Comparison of ENCODE assay signal across 18 cellular contexts in genomic region chr5:107472620-107473064, GRCh38.
A peak's percentile ranks its signal among the peaks of the same experiment; 100 is the strongest.
DNase-seq lines count a peak whose midpoint lies in the region; ATAC-seq, FAIRE-seq and TF ChIP-seq lines count a peak whose summit lies in the region.
"Had no signal": no experiment of that assay in that cellular context is flagged by ENCODE, and none has a peak within 500 bp of the region (broad histone marks: within the 10 kb centered on the region; RNA-seq: fewer than 3 reads in every experiment).

No MANE protein-coding gene starts in this region.

- DNase-seq in A549 (ENCODE audit: low read depth in 1 of 2, low spot score in 1 of 2) (no peak), GM23338 (ENCODE audit: low spot score) (peak; percentile 78), NCI-H748 treated with DMSO at 0.1 percent for 48 hours (lab: John Stamatoyannopoulos, UW) (peak; percentile 28), NCI-H774 (lab: John Stamatoyannopoulos, UW) (no peak), NCI-H1930 (lab: John Stamatoyannopoulos, UW) (no peak), epidermal melanocyte (ENCODE audit: insufficient read length, low spot score) (no peak), KBM-7 (no peak)
- DNase-seq: activated CD4-positive, alpha-beta T cell treated with anti-CD3 and anti-CD28 coated beads, Interleukin-2, amount 10 ng/mL, durations not matched to agents 24 days and 14 days; HFFc6; hippocampal formation; naive thymus-derived CD8-positive, alpha-beta T cell; NCI-H1048; SHP77 treated with DMSO at 0.1 percent for 48 hours; stimulated activated naive CD8-positive, alpha-beta T cell treated with anti-CD3 and anti-CD28 coated beads, Interleukin-15, amount 100 ng/mL, for 72 hours had no signal

- H2AFZ ChIP-seq in GM23338, result no peak overlapping the region

- no peak overlapping the region for H3K9ac ChIP-seq in iPS-15b (ENCODE audit: low read depth, low read length)

- 6% methylated on average over 2 of the region's 2 CpGs for WGBS in A549 (ENCODE audit: missing lambda C conversion rate)

- no peak for TF ChIP-seq RAD21 in A549 (conservative IDR thresholded peaks at IDR 0.05 in 1 of 2, IDR thresholded peaks at IDR 0.05 in 1 of 2)

- no peaks in the 10 kb centered on the region for H3K36me3 ChIP-seq in GM23338 (ENCODE audit: insufficient read depth)
- no peaks in the 10 kb centered on the region for H3K36me3 ChIP-seq in iPS-15b (ENCODE audit: control insufficient read depth, insufficient read depth, low read length)

- H3K27ac ChIP-seq in A549, result peak overlapping the region; percentile 66 to 69
- peak overlapping the region; percentile 34 for H3K27ac ChIP-seq in GM23338 (ENCODE audit: low read depth)

- in situ Hi-C loops in KBM-7 (cut with MboI; ENCODE audit: low pct_unique_long_range_greater_than_20kb, low sequenced_read_pairs), result no loop called here

- POLR2A ChIA-PET in A549 (lab: Yijun Ruan, JAX), result no interaction called here

- peak overlapping the region; percentile 13; the same call in 1 of the 2 replicates for H3K27ac Mint-ChIP-seq in GM23338
- H3K27ac Mint-ChIP-seq: activated CD4-positive, alpha-beta T cell treated with anti-CD3 and anti-CD28 coated beads, Interleukin-2, amount 10 ng/mL, durations not matched to agents 24 days and 14 days; activated naive CD8-positive, alpha-beta T cell; HFFc6; IgD-negative memory B cell; stimulated activated naive CD8-positive, alpha-beta T cell treated with anti-CD3 and anti-CD28 coated beads, Interleukin-15, amount 100 ng/mL, for 72 hours had no signal

- TF ChIP-seq CTCF in A549 (IDR thresholded peaks at IDR 0.05) (no peak), GM23338 (conservative IDR thresholded peaks at IDR 0.05; ENCODE audit: low read depth in 2 of 2) (no peak)

- peaks cover 3% of the 10 kb centered on the region for H3K27me3 Mint-ChIP-seq in GM23338 (ENCODE audit: insufficient read depth, low read depth, poor library complexity)
- H3K27me3 Mint-ChIP-seq: IgD-negative memory B cell had no signal

- no peaks in the 10 kb centered on the region for H3K36me3 Mint-ChIP-seq in GM23338 (ENCODE audit: low read depth)
- H3K36me3 Mint-ChIP-seq: activated naive CD8-positive, alpha-beta T cell; IgD-negative memory B cell; naive thymus-derived CD8-positive, alpha-beta T cell had no signal

- peak overlapping the region; percentile 39 for H3K4me3 Mint-ChIP-seq in GM23338
- H3K4me3 Mint-ChIP-seq: activated CD4-positive, alpha-beta T cell treated with anti-CD3 and anti-CD28 coated beads, Interleukin-2, amount 10 ng/mL, durations not matched to agents 24 days and 14 days; activated naive CD8-positive, alpha-beta T cell; HFFc6; IgD-negative memory B cell; naive thymus-derived CD8-positive, alpha-beta T cell; stimulated activated naive CD8-positive, alpha-beta T cell treated with anti-CD3 and anti-CD28 coated beads, Interleukin-15, amount 100 ng/mL, for 72 hours had no signal

- TF ChIP-seq POLR2A in A549 (IDR thresholded peaks at IDR 0.05; ENCODE audit: low read length), result no peak

- H3K27me3 ChIP-seq in GM23338 (ENCODE audit: insufficient read depth) (no peaks in the 10 kb centered on the region), iPS-15b (ENCODE audit: control insufficient read depth, insufficient read depth, low read length) (no peaks in the 10 kb centered on the region)

- H3K9me3 ChIP-seq in A549 (no peaks in the 10 kb centered on the region), iPS-15b (ENCODE audit: control insufficient read depth, insufficient read depth, low read length) (no peaks in the 10 kb centered on the region)

- H4K20me1 ChIP-seq in GM23338 (replicated peaks; ENCODE audit: insufficient read depth), result no peaks in the 10 kb centered on the region

- H3K9me3 Mint-ChIP-seq in GM23338, result no peaks in the 10 kb centered on the region
- H3K9me3 Mint-ChIP-seq: activated CD4-positive, alpha-beta T cell treated with anti-CD3 and anti-CD28 coated beads, Interleukin-2, amount 10 ng/mL, durations not matched to agents 24 days and 14 days; IgD-negative memory B cell; naive thymus-derived CD8-positive, alpha-beta T cell; stimulated activated naive CD8-positive, alpha-beta T cell treated with anti-CD3 and anti-CD28 coated beads, Interleukin-15, amount 100 ng/mL, for 72 hours had no signal

- no peaks in the 10 kb centered on the region for H3K79me2 ChIP-seq in GM23338 (replicated peaks; ENCODE audit: insufficient read depth)

- CTCF ChIA-PET in A549 (lab: Yijun Ruan, JAX), result interaction anchor here (0.6 to 1.8 kb wide), 2 partner anchors 100 to 659 kb away, joined by 3 to 8 read pairs; no protein-coding TSS in a partner anchor

- TF ChIP-seq EP300 in A549 (IDR thresholded peaks at IDR 0.05), result no peak

- H3K4me2 ChIP-seq in A549 (peak overlapping the region; percentile 60), GM23338 (peak overlapping the region; percentile 58)

- H3K9me2 ChIP-seq in GM23338 (ENCODE audit: insufficient read depth), result 0 out of 2 replicates have a peak, but pooled peaks cover 3% of the 10 kb centered on the region

- H3K4me3 ChIP-seq in A549 (no peak overlapping the region), GM23338 (peak overlapping the region; percentile 25), iPS-15b (ENCODE audit: low read depth, low read length) (peak overlapping the region; percentile 10)
- H3K4me3 ChIP-seq: lung had no signal

- FAIRE-seq in A549 (lab: Jason Lieb, UNC), result no peak

- ATAC-seq in A549, result peak in 1 of 2 experiments; percentile 5; a peak in 1 of 6 replicates
- peak; percentile 94 for ATAC-seq in GM23338
- ATAC-seq: naive thymus-derived CD8-positive, alpha-beta T cell; stimulated activated naive CD8-positive, alpha-beta T cell treated with anti-CD3 and anti-CD28 coated beads, Interleukin-15, amount 100 ng/mL, for 72 hours had no signal

- H3F3A ChIP-seq in GM23338 (replicated peaks; ENCODE audit: low read depth), result no peaks in the 10 kb centered on the region

- peaks cover 76% of the 10 kb centered on the region for H3K4me1 Mint-ChIP-seq in GM23338

- H3K4me1 ChIP-seq in A549, result peaks cover 95% of the 10 kb centered on the region
- peaks cover 77% of the 10 kb centered on the region for H3K4me1 ChIP-seq in GM23338 (ENCODE audit: insufficient read depth)
- H3K4me1 ChIP-seq in iPS-15b (ENCODE audit: control insufficient read depth, insufficient read depth, low read length), result peaks cover 68% of the 10 kb centered on the region

TF ChIP-seq in A549, 52 proteins besides CTCF, POLR2A, EP300 and RAD21:
- TF ChIP-seq SREBF2 (IDR thresholded peaks at IDR 0.05), result no peak
- TF ChIP-seq HDAC2 (IDR thresholded peaks at IDR 0.05), result no peak
- no peak for TF ChIP-seq NFE2L2 (conservative IDR thresholded peaks at IDR 0.05; ENCODE audit: low read length)
- TF ChIP-seq CBX8 (IDR thresholded peaks at IDR 0.05), result no peak
- peak; percentile 80 for TF ChIP-seq GATA3 (IDR thresholded peaks at IDR 0.05; ENCODE audit: borderline replicate concordance)

Comparison
In these comparisons a context has a peak if more than half of its experiments do, and no peak if none do; other contexts are left out.
1. DNase-seq: peak in GM23338 (single experiment) and NCI-H748 treated with DMSO at 0.1 percent for 48 hours (single experiment); none in A549 (0 of 2), NCI-H774 (single experiment), NCI-H1930 (0 of 2), epidermal melanocyte (single experiment) and KBM-7 (single experiment).